Comparison of ENCODE assay signal across 1 cellular context in genomic region chr20:62516345-62516744, GRCh38.
TF ChIP-seq lines count a peak whose summit lies in the region.

No MANE protein-coding gene starts in this region.

TF ChIP-seq in K562, 482 proteins besides CTCF, POLR2A, EP300 and RAD21 (continued from another document and continues in another):
- 0 out of 2 replicates have a peak, but pooled peaks have one; percentile 24 for TF ChIP-seq MAX (CRISPR knock-in tag; IDR thresholded peaks at IDR 0.05)
- TF ChIP-seq SRF (CRISPR knock-in tag; IDR thresholded peaks at IDR 0.05) = no peak
- TF ChIP-seq ZNF445 (CRISPR knock-in tag; IDR thresholded peaks at IDR 0.05; ENCODE audit: low read depth) = no peak
- TF ChIP-seq HMG20B (CRISPR knock-in tag; IDR thresholded peaks at IDR 0.05) = no peak
- TF ChIP-seq ZNF316 (IDR thresholded peaks at IDR 0.05) = no peak
- peak; percentile 24 for TF ChIP-seq CTCFL (IDR thresholded peaks at IDR 0.05; ENCODE audit: borderline replicate concordance, insufficient read depth, low read depth, low read length, poor library complexity, severe bottlenecking)
- TF ChIP-seq NFYB (IDR thresholded peaks at IDR 0.05; ENCODE audit: extremely low read depth, insufficient read length) = no peak
- TF ChIP-seq CXXC5 (CRISPR knock-in tag; IDR thresholded peaks at IDR 0.05) = 0 out of 2 replicates have a peak, but pooled peaks have one; percentile 10
- TF ChIP-seq TAL1 (IDR thresholded peaks at IDR 0.05) = no peak
- TF ChIP-seq E2F5 (CRISPR knock-in tag; IDR thresholded peaks at IDR 0.05) = 0 out of 2 replicates have a peak, but pooled peaks have one; percentile 17
- TF ChIP-seq GATA2 (CRISPR knock-in tag; IDR thresholded peaks at IDR 0.05) = peak; percentile 35; the same call in 1 of the 2 replicates
- TF ChIP-seq NR3C1 (CRISPR knock-in tag; IDR thresholded peaks at IDR 0.05) = no peak
- no peak for TF ChIP-seq NBN (IDR thresholded peaks at IDR 0.05; ENCODE audit: low read depth)
- TF ChIP-seq ARID1B (IDR thresholded peaks at IDR 0.05) = no peak
- TF ChIP-seq BRD9 (IDR thresholded peaks at IDR 0.05; ENCODE audit: low read depth, partially characterized antibody) = no peak
- TF ChIP-seq FOXA3 (CRISPR knock-in tag; conservative IDR thresholded peaks at IDR 0.05 in 1 of 2, IDR thresholded peaks at IDR 0.05 in 1 of 2) = no peak
- peak in 2 of 3 experiments; percentile 22 to 71 for TF ChIP-seq YY1 (IDR thresholded peaks at IDR 0.05; ENCODE audit: borderline replicate concordance in 1 of 3, control insufficient read depth in 1 of 3, extremely low read depth in 1 of 3, insufficient read depth in 3 of 3, insufficient read length in 1 of 3, insufficient replicate concordance in 2 of 3, low read depth in 1 of 3, low read length in 2 of 3)
- TF ChIP-seq MAZ (CRISPR knock-in tag; conservative IDR thresholded peaks at IDR 0.05 in 1 of 2, IDR thresholded peaks at IDR 0.05 in 1 of 2) = peak in 1 of 2 experiments; percentile 54; a peak in 2 of 4 replicates
- peak; percentile 57; the same call in 1 of the 2 replicates for TF ChIP-seq CEBPZ (IDR thresholded peaks at IDR 0.05; ENCODE audit: borderline replicate concordance, low read depth, low read length)
- TF ChIP-seq MEF2A (IDR thresholded peaks at IDR 0.05; ENCODE audit: control insufficient read depth, low read depth, low read length) = no peak
- TF ChIP-seq ZNF407 (IDR thresholded peaks at IDR 0.05; ENCODE audit: low read depth) = no peak
- no peak for TF ChIP-seq ZNF41 (CRISPR knock-in tag; conservative IDR thresholded peaks at IDR 0.05)
- TF ChIP-seq RFX7 (CRISPR knock-in tag; IDR thresholded peaks at IDR 0.05) = no peak
- TF ChIP-seq DNMT1 (IDR thresholded peaks at IDR 0.05) = no peak
- no peak for TF ChIP-seq CHCHD3 (CRISPR knock-in tag; IDR thresholded peaks at IDR 0.05)
- no peak for TF ChIP-seq ZNF263 (CRISPR knock-in tag; IDR thresholded peaks at IDR 0.05; ENCODE audit: borderline replicate concordance)
- no peak for TF ChIP-seq ZNF695 (CRISPR knock-in tag; IDR thresholded peaks at IDR 0.05)
- TF ChIP-seq DEAF1 (CRISPR knock-in tag; IDR thresholded peaks at IDR 0.05) = peak; percentile 57
- no peak for TF ChIP-seq DACH1 (IDR thresholded peaks at IDR 0.05; ENCODE audit: partially characterized antibody)
- TF ChIP-seq CHAMP1 (IDR thresholded peaks at IDR 0.05) = no peak
- no peak for TF ChIP-seq RBBP5 (IDR thresholded peaks at IDR 0.05; ENCODE audit: borderline replicate concordance, insufficient read depth, low read length, poor library complexity, severe bottlenecking)
- TF ChIP-seq ZEB2 (IDR thresholded peaks at IDR 0.05) = no peak
- peak; percentile 98 for TF ChIP-seq ZBTB33 (CRISPR knock-in tag; IDR thresholded peaks at IDR 0.05)
- TF ChIP-seq MYC (IDR thresholded peaks at IDR 0.05; ENCODE audit: low read depth, low read length) = 0 out of 2 replicates have a peak, but pooled peaks have one; percentile 23
- no peak for TF ChIP-seq MYC (CRISPR knock-in tag; IDR thresholded peaks at IDR 0.05; ENCODE audit: borderline replicate concordance, low read depth)
- no peak for TF ChIP-seq FOXP1 (CRISPR knock-in tag; IDR thresholded peaks at IDR 0.05)
